In the genomic region with DNA sequence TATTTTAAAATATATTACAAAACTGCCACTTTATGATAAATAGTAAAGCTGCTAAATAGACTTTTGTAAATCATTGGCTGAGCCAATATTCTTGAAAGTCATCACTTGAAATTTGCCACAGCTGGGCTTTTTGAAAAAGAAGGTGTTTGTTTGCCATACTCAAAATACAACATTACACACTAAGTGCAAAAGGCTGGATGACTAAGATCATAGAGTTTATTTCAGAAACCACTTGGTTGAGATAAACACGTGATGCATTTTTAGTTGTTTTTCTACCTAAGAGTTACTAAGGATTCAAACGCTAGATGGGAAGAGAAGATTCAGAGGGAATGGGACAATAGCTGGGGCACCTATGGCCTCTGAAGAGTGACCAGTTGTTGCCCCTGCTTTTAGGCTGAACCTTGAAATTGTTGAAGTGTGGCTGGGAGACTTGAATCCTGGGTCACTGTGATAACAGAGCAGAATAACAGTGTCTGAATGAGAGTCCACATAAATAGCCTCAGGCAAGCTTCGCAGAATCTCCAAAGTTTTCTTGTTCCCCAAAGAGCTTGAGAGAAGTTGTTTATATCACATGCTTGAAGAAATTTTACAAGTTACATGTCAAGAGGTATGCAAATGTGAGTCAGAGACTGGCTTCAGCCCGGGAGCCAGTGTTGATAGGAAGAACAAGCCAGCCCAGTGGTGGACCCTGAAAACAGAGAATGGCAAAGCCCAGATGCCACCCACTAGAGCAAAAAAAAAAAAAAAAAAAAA, we compare ENCODE assay signal across 28 cellular contexts.
DNase-seq lines count a peak whose midpoint lies in the region; ATAC-seq and TF ChIP-seq lines count a peak whose summit lies in the region.
"Had no signal": no experiment of that assay in that cellular context is flagged by ENCODE, and none has a peak within 500 bp of the region (broad histone marks: within the 10 kb centered on the region; RNA-seq: fewer than 3 reads in every experiment).

No MANE protein-coding gene starts in this region.

- peak overlapping the region; percentile 78 for H3K27ac Mint-ChIP-seq in MCF 10A (ENCODE audit: low read depth, unreplicated experiment)
- no peak overlapping the region for H3K27ac Mint-ChIP-seq in glutamatergic neuron (ENCODE audit: unreplicated experiment)
- H3K27ac Mint-ChIP-seq: activated naive CD4-positive, alpha-beta T cell treated with anti-CD3 and anti-CD28 coated beads, Interleukin-2, amount 10 ng/mL, durations not matched to agents 7 days and 5 days; activated T-cell treated with anti-CD3 and anti-CD28 coated beads, Interleukin-2, amount 50 U/mL, for 72 hours; natural killer cell treated with Interleukin-12 subunit alpha and Interleukin-12 subunit beta and Interleukin-15 and Interleukin-18, amount 100 ng/mL, for 72 hours had no signal

- H3K9ac ChIP-seq in adipocyte (ENCODE audit: low read length), result no peak overlapping the region

- H3K36me3 Mint-ChIP-seq in MCF 10A (ENCODE audit: insufficient read depth, unreplicated experiment), result no peaks in the 10 kb centered on the region
- no peaks in the 10 kb centered on the region for H3K36me3 Mint-ChIP-seq in glutamatergic neuron (ENCODE audit: unreplicated experiment)
- H3K36me3 Mint-ChIP-seq: activated naive CD4-positive, alpha-beta T cell treated with anti-CD3 and anti-CD28 coated beads, Interleukin-2, amount 10 ng/mL, durations not matched to agents 7 days and 5 days; natural killer cell treated with Interleukin-12 subunit alpha and Interleukin-12 subunit beta and Interleukin-15 and Interleukin-18, amount 100 ng/mL, for 72 hours had no signal

- H3K27ac ChIP-seq in breast epithelium (no peak overlapping the region), foreskin keratinocyte (no peak overlapping the region)
- H3K27ac ChIP-seq: transverse colon had no signal

- H3K4me1 ChIP-seq in breast epithelium (no peaks in the 10 kb centered on the region), adipocyte (ENCODE audit: control insufficient read depth, insufficient read depth, low read length) (no peaks in the 10 kb centered on the region), foreskin keratinocyte (no peaks in the 10 kb centered on the region)
- H3K4me1 ChIP-seq: transverse colon had no signal

- DNase-seq in MCF 10A (ENCODE audit: unreplicated experiment) (peak; percentile 4), breast epithelium (ENCODE audit: low spot score in 2 of 2) (no peak), adipocyte (ENCODE audit: low read depth) (peak; percentile 27), foreskin keratinocyte (peak in 1 of 2 donors; percentile 54), glutamatergic neuron (no peak), OCI-M2 (lab: John Stamatoyannopoulos, UW; ENCODE audit: unreplicated experiment) (no peak)
- DNase-seq: 8988T; activated naive CD4-positive, alpha-beta T cell treated with anti-CD3 and anti-CD28 coated beads, Interleukin-2, amount 10 ng/mL, durations not matched to agents 7 days and 5 days; activated T-cell treated with anti-CD3 and anti-CD28 coated beads, Interleukin-2, amount 50 U/mL, for 72 hours; aorta; cerebellar nuclear complex; DND-41; effector CD4-positive, alpha-beta T cell; H7; left colon; midbrain; NCI-H187 treated with DMSO at 0.1 percent for 48 hours; NCI-H2227 treated with DMSO at 0.1 percent for 48 hours; NCI-H774; ovary; right cardiac atrium; SHP77 treated with DMSO at 0.1 percent for 48 hours; T-helper 1 cell; transverse colon had no signal

- H3K4me1 Mint-ChIP-seq in MCF 10A (ENCODE audit: insufficient read depth, unreplicated experiment) (peaks cover 17% of the 10 kb centered on the region), glutamatergic neuron (ENCODE audit: low read depth, unreplicated experiment) (no peaks in the 10 kb centered on the region)
- H3K4me1 Mint-ChIP-seq: activated naive CD4-positive, alpha-beta T cell treated with anti-CD3 and anti-CD28 coated beads, Interleukin-2, amount 10 ng/mL, durations not matched to agents 7 days and 5 days had no signal

- H3K9me3 ChIP-seq in breast epithelium (no peaks in the 10 kb centered on the region), adipocyte (ENCODE audit: control insufficient read depth, low read length) (no peaks in the 10 kb centered on the region)
- H3K9me3 ChIP-seq: ovary, transverse colon had no signal

- POLR2A ChIA-PET in MCF 10A (lab: Yijun Ruan, JAX), result interaction anchor here (0.6 kb wide), 1 partner anchor 700 kb away, joined by 3 read pairs; no protein-coding TSS in a partner anchor

- no peaks in the 10 kb centered on the region for H3K36me3 ChIP-seq in breast epithelium
- no peaks in the 10 kb centered on the region for H3K36me3 ChIP-seq in adipocyte (ENCODE audit: control insufficient read depth, insufficient read depth, low read length, severe bottlenecking)
- H3K36me3 ChIP-seq: ovary, transverse colon had no signal

- intact Hi-C loops in MCF 10A (cut with micrococcal nuclease), result no loop called here
- intact Hi-C loops in breast epithelium (cut with DNase I; ENCODE audit: low total_unique reads), result no loop called here

- H3K4me3 Mint-ChIP-seq in MCF 10A (ENCODE audit: unreplicated experiment), result no peak overlapping the region
- H3K4me3 Mint-ChIP-seq in glutamatergic neuron (ENCODE audit: unreplicated experiment), result no peak overlapping the region
- H3K4me3 Mint-ChIP-seq: activated naive CD4-positive, alpha-beta T cell treated with anti-CD3 and anti-CD28 coated beads, Interleukin-2, amount 10 ng/mL, durations not matched to agents 7 days and 5 days; activated T-cell treated with anti-CD3 and anti-CD28 coated beads, Interleukin-2, amount 50 U/mL, for 72 hours; natural killer cell treated with Interleukin-12 subunit alpha and Interleukin-12 subunit beta and Interleukin-15 and Interleukin-18, amount 100 ng/mL, for 72 hours had no signal

- H3K27me3 ChIP-seq in breast epithelium (no peaks in the 10 kb centered on the region), adipocyte (replicated peaks; ENCODE audit: control insufficient read depth, insufficient read depth, low read length) (no peaks in the 10 kb centered on the region), foreskin keratinocyte (no peaks in the 10 kb centered on the region)
- H3K27me3 ChIP-seq: ovary, transverse colon had no signal

- no peak for TF ChIP-seq POLR2A in breast epithelium (IDR thresholded peaks at IDR 0.05)

- no peak overlapping the region for H3K4me3 ChIP-seq in breast epithelium
- no peak overlapping the region for H3K4me3 ChIP-seq in adipocyte (ENCODE audit: low read length)
- H3K4me3 ChIP-seq: ovary, transverse colon had no signal

- CTCF ChIA-PET in MCF 10A (lab: Yijun Ruan, JAX), result interaction anchor here (0.6 kb wide), 1 partner anchor 24 kb away, joined by 3 read pairs; no protein-coding TSS in a partner anchor

- TF ChIP-seq CTCF in MCF 10A (IDR thresholded peaks at IDR 0.05; ENCODE audit: unreplicated experiment) (no peak), breast epithelium (IDR thresholded peaks at IDR 0.05) (no peak), foreskin keratinocyte (conservative IDR thresholded peaks at IDR 0.05) (no peak), glutamatergic neuron (IDR thresholded peaks at IDR 0.05; ENCODE audit: partially characterized antibody, unreplicated experiment) (no peak)

- BruUV-seq in MCF 10A (replicated peaks; lab: Mats Ljungman, UMichigan), result no TSS peak

- no peaks in the 10 kb centered on the region for H3K9me3 Mint-ChIP-seq in MCF 10A (ENCODE audit: unreplicated experiment)
- H3K9me3 Mint-ChIP-seq in glutamatergic neuron (ENCODE audit: unreplicated experiment), result no peaks in the 10 kb centered on the region
- H3K9me3 Mint-ChIP-seq: activated naive CD4-positive, alpha-beta T cell treated with anti-CD3 and anti-CD28 coated beads, Interleukin-2, amount 10 ng/mL, durations not matched to agents 7 days and 5 days; activated T-cell treated with anti-CD3 and anti-CD28 coated beads, Interleukin-2, amount 50 U/mL, for 72 hours had no signal

- H3K27me3 Mint-ChIP-seq in MCF 10A (ENCODE audit: insufficient read depth, unreplicated experiment), result no peaks in the 10 kb centered on the region
- no peaks in the 10 kb centered on the region for H3K27me3 Mint-ChIP-seq in glutamatergic neuron (ENCODE audit: unreplicated experiment)
- H3K27me3 Mint-ChIP-seq: activated naive CD4-positive, alpha-beta T cell treated with anti-CD3 and anti-CD28 coated beads, Interleukin-2, amount 10 ng/mL, durations not matched to agents 7 days and 5 days; natural killer cell treated with Interleukin-12 subunit alpha and Interleukin-12 subunit beta and Interleukin-15 and Interleukin-18, amount 100 ng/mL, for 72 hours had no signal

- ATAC-seq in foreskin keratinocyte (peak; percentile 77), GM19324 (IDR thresholded peaks at IDR 0.05; ENCODE audit: low FRiP score, unreplicated experiment) (no peak), HG03442 (IDR thresholded peaks at IDR 0.05; ENCODE audit: unreplicated experiment) (no peak)
- ATAC-seq: activated T-cell treated with anti-CD3 and anti-CD28 coated beads, Interleukin-2, amount 50 U/mL, for 72 hours; esophagus mucosa; left colon; natural killer cell treated with Interleukin-12 subunit alpha and Interleukin-12 subunit beta and Interleukin-15 and Interleukin-18, amount 100 ng/mL, for 72 hours; right cardiac atrium had no signal

Comparison
In these comparisons a context has a peak if more than half of its experiments do, and no peak if none do; other contexts are left out.
1. DNase-seq: peak in MCF 10A (single experiment) and adipocyte (single experiment); none in breast epithelium (0 of 2), glutamatergic neuron (single experiment) and OCI-M2 (single experiment).